ENCODE assay signal across 21 cellular contexts in genomic region chr3:173921741-173922140, GRCh38.
DNase-seq lines count a peak whose midpoint lies in the region.
"Had no signal": no experiment of that assay in that cellular context is flagged by ENCODE, and none has a peak within 500 bp of the region (broad histone marks: within the 10 kb centered on the region; RNA-seq: fewer than 3 reads in every experiment).

No MANE protein-coding gene starts in this region.

- peak; percentile 10 for DNase-seq in NCI-H748 (lab: John Stamatoyannopoulos, UW; ENCODE audit: unreplicated experiment)
- no peak for DNase-seq in NCI-H748 treated with DMSO at 0.1 percent for 48 hours (lab: John Stamatoyannopoulos, UW)
- peak; percentile 96 for DNase-seq in NCI-H69 (lab: John Stamatoyannopoulos, UW)
- DNase-seq in epidermal melanocyte (ENCODE audit: insufficient read length, low spot score) = peak; percentile 24
- DNase-seq in GDM1 (lab: John Stamatoyannopoulos, UW) = no peak
- DNase-seq in amygdala (lab: John Stamatoyannopoulos, UW) = no peak
- DNase-seq in activated naive CD4-positive, alpha-beta T cell (lab: John Stamatoyannopoulos, UW) = no peak
- DNase-seq: AML-193; CD4-positive, alpha-beta T cell; DMS53; EL; GF-D8; GOT3; HCEC 1CT; KG1; MG63; NCI-H1105 treated with DMSO at 0.1 percent for 48 hours; NCI-H1930; NCI-H446; NCI-H524 treated with DMSO at 0.1 percent for 48 hours; SHP77 treated with DMSO at 0.1 percent for 48 hours had no signal

Comparison
In these comparisons a context has a peak if more than half of its experiments do, and no peak if none do; other contexts are left out.
1. DNase-seq: peak in NCI-H748 (single experiment), NCI-H69 (single experiment) and epidermal melanocyte (single experiment); none in NCI-H748 treated with DMSO at 0.1 percent for 48 hours (single experiment), GDM1 (single experiment), amygdala (0 of 56) and activated naive CD4-positive, alpha-beta T cell (0 of 4).